13 cellular contexts compared by ENCODE assay signal in the genomic region with DNA sequence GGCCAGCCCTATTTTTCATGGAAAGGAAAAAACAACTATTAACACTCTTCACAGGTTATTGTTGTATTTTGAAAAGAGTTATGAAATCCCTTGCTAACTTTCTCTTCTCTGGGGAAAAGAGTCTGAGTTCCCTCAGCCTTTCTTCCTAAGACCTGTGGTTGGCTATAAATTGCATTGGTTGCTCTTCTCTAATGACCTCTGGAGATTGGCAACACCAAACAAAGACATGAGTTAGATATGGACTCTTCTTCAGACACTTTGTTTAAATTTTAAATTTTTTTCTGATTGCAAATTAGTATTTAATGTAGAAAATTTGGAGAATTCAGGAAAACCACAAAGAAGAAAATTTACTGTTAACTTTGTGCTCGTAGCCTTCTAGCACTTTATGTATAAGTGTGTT.
A peak's percentile ranks its signal among the peaks of the same experiment; 100 is the strongest.
DNase-seq lines count a peak whose midpoint lies in the region; ATAC-seq and TF ChIP-seq lines count a peak whose summit lies in the region.
"Had no signal": no experiment of that assay in that cellular context is flagged by ENCODE, and none has a peak within 500 bp of the region (broad histone marks: within the 10 kb centered on the region; RNA-seq: fewer than 3 reads in every experiment).

No MANE protein-coding gene starts in this region.

- 0 to 2% methylated on average over 1 of the region's 1 CpG for WGBS in lower leg skin, 2 donors

- H3K4me1 Mint-ChIP-seq in HFFc6 (ENCODE audit: low read depth) = peaks cover 7% of the 10 kb centered on the region
- H3K4me1 Mint-ChIP-seq: CD4-positive, alpha-beta memory T cell had no signal

- H3K27me3 ChIP-seq in uterus = no peaks in the 10 kb centered on the region
- H3K27me3 ChIP-seq: BE2C had no signal

- H3K4me3 ChIP-seq in choroid plexus epithelial cell (ENCODE audit: low read depth, low read length) (no peak overlapping the region), uterus (no peak overlapping the region), lower leg skin (ENCODE audit: low read depth, poor library complexity, severe bottlenecking) (no peak overlapping the region)
- H3K4me3 ChIP-seq: HAP-1 had no signal

- H3K27ac ChIP-seq in uterus = peak overlapping the region; percentile 26 to 75
- H3K27ac ChIP-seq: C4-2B had no signal

- H3K9me3 Mint-ChIP-seq in HFFc6 = no peaks in the 10 kb centered on the region

- DNase-seq in EH (ENCODE audit: low read depth) = peak; percentile 70
- DNase-seq in HFFc6 = peak; percentile 4
- DNase-seq in choroid plexus epithelial cell (ENCODE audit: low read depth) = peak; percentile 35
- DNase-seq in uterus = no peak
- no peak for DNase-seq in activated CD4-positive, alpha-beta T cell treated with anti-CD3 and anti-CD28 coated beads for 48 hours
- DNase-seq in lower leg skin (ENCODE audit: low spot score in 2 of 2) = no peak
- DNase-seq: BE2C; CD4-positive, alpha-beta memory T cell; DMS79; GDM1 had no signal

- H3K36me3 Mint-ChIP-seq in HFFc6 (ENCODE audit: low read depth) = no peaks in the 10 kb centered on the region
- H3K36me3 Mint-ChIP-seq: CD4-positive, alpha-beta memory T cell had no signal

- no peaks in the 10 kb centered on the region for H3K9me3 ChIP-seq in uterus
- H3K9me3 ChIP-seq: BE2C, HAP-1 had no signal

- no peaks in the 10 kb centered on the region for H3K36me3 ChIP-seq in uterus
- H3K36me3 ChIP-seq: BE2C, HAP-1 had no signal

- TF ChIP-seq CTCF in HFFc6 (IDR thresholded peaks at IDR 0.05) (no peak), choroid plexus epithelial cell (conservative IDR thresholded peaks at IDR 0.05; ENCODE audit: low read depth, low read length) (no peak), uterus (IDR thresholded peaks at IDR 0.05) (no peak), lower leg skin (IDR thresholded peaks at IDR 0.05) (no peak)

- ATAC-seq in HG03439 (IDR thresholded peaks at IDR 0.05; ENCODE audit: unreplicated experiment) = no peak

- peaks cover 0 to 12% of the 10 kb centered on the region in 2 donors for H3K4me1 ChIP-seq in uterus
- H3K4me1 ChIP-seq: BE2C had no signal

- TF ChIP-seq POLR2A in uterus (IDR thresholded peaks at IDR 0.05) = no peak
- no peak for TF ChIP-seq POLR2A in lower leg skin (IDR thresholded peaks at IDR 0.05)

- no peaks in the 10 kb centered on the region; the same call in 1 of the 2 replicates for H3K27me3 Mint-ChIP-seq in HFFc6 (ENCODE audit: insufficient read depth)
- H3K27me3 Mint-ChIP-seq: CD4-positive, alpha-beta memory T cell had no signal

- intact Hi-C loops in uterus (cut with DNase I; ENCODE audit: low total_unique reads) (no loop called here), lower leg skin (cut with DNase I; ENCODE audit: low total_unique reads) (no loop called here)

- H3K27ac Mint-ChIP-seq in HFFc6 = no peak overlapping the region
- H3K27ac Mint-ChIP-seq: CD4-positive, alpha-beta memory T cell had no signal

- no peak overlapping the region for H3K4me3 Mint-ChIP-seq in HFFc6
- H3K4me3 Mint-ChIP-seq: CD4-positive, alpha-beta memory T cell had no signal

Comparison
In these comparisons a context has a peak if more than half of its experiments do, and no peak if none do; other contexts are left out.
1. DNase-seq: peak in EH (single experiment), HFFc6 (single experiment) and choroid plexus epithelial cell (single experiment); none in uterus (0 of 2), activated CD4-positive, alpha-beta T cell treated with anti-CD3 and anti-CD28 coated beads for 48 hours (single experiment) and lower leg skin (0 of 2).